ENCODE assay signal across 10 cellular contexts in the genomic region with DNA sequence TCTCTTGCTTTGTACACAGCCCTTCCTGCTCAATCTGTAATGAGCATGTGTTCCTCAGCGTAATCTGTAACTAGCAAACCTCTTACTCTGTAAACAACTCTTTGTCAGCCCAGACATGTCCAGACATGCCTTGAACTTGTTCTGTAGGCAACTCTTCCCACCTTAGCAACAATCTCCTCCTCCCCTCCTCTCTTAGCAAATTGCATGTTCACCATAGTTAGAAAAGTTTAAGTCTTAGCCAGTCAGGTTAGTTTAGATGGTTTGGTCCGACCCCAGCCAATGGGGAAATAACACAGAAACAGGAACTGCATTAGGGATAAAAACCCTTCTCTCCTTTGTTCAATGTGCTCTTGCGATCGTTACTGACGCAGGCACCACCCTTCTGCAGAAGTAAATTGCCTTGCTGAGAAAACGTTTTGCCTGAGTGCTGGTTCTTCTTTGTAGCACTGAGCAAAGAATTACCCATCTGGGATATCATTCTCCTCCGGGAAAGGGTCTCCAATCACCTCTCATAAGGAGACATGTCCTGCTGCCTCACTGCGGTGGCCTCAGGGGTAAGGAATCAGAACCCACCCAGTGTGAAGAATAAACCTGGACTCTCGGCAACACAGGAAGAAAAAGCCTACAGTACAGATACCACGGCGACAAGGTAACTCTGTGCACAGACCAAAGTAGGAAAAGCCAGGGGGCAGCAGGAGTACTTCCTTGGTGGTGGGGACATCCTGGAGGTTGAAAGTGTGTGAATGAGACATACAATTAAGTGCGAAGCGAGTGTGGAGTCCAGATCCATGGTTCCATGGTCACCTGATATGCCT. TPM values are rescaled to one million over a fixed set of nuclear protein-coding genes. Genes with fewer than 3 reads are reported as not detected.
A peak's percentile ranks its signal among the peaks of the same experiment; 100 is the strongest.
DNase-seq lines count a peak whose midpoint lies in the region; ATAC-seq and TF ChIP-seq lines count a peak whose summit lies in the region.
"Had no signal": no experiment of that assay in that cellular context is flagged by ENCODE, and none has a peak within 500 bp of the region (broad histone marks: within the 10 kb centered on the region; RNA-seq: fewer than 3 reads in every experiment).

No MANE protein-coding gene starts in this region.

- CTCF ChIA-PET in CD8-positive, alpha-beta T cell (lab: Charles Lee): interaction anchor here (1.0 to 1.4 kb wide), 2 partner anchors 10 to 135 kb away, joined by 3 read pairs; no protein-coding TSS in a partner anchor
- CTCF ChIA-PET in HEK293 (lab: Yijun Ruan, JAX) (interaction anchor here (0.7 kb wide), 1 partner anchor 248 kb away, joined by 3 read pairs; no protein-coding TSS in a partner anchor), Caco-2 (lab: Charles Lee) (no interaction called here)

- peaks cover 18% of the 10 kb centered on the region for H3K36me3 ChIP-seq in CD8-positive, alpha-beta T cell (ENCODE audit: insufficient read depth, low read length)
- H3K36me3 ChIP-seq in HEK293 (ENCODE audit: control insufficient read depth in 2 of 2, insufficient read depth in 1 of 2, low read length in 2 of 2): peaks cover 0 to 21% of the 10 kb centered on the region in 2 experiments; a peak in 1 of 3 replicates
- no peaks in the 10 kb centered on the region for H3K36me3 ChIP-seq in Caco-2 (ENCODE audit: control insufficient read depth, insufficient read depth, low read length)

- peaks cover 16% of the 10 kb centered on the region for H3K4me1 Mint-ChIP-seq in CD8-positive, alpha-beta T cell (ENCODE audit: low read depth)
- peaks cover 10% of the 10 kb centered on the region for H3K4me1 Mint-ChIP-seq in activated naive CD8-positive, alpha-beta T cell treated with anti-CD3 and anti-CD28 coated beads for 36 hours
- H3K4me1 Mint-ChIP-seq in Caco-2 (ENCODE audit: low read depth, unreplicated experiment): no peaks in the 10 kb centered on the region

- peaks cover 18% of the 10 kb centered on the region for H3K9me3 ChIP-seq in CD8-positive, alpha-beta T cell (ENCODE audit: low read length)
- H3K9me3 ChIP-seq in HEK293 (ENCODE audit: control insufficient read depth, insufficient read depth, low read depth, low read length) (no peaks in the 10 kb centered on the region), Caco-2 (no peaks in the 10 kb centered on the region; the same call in 1 of the 2 replicates)

- TF ChIP-seq CTCF in CD8-positive, alpha-beta T cell (IDR thresholded peaks at IDR 0.05): no peak
- no peak for TF ChIP-seq CTCF in HEK293 (tag by site-specific recombination; IDR thresholded peaks at IDR 0.05)
- no peak for TF ChIP-seq CTCF in Caco-2 (IDR thresholded peaks at IDR 0.05; ENCODE audit: insufficient read depth in 1 of 2, low read depth in 1 of 2, low read length in 1 of 2, severe bottlenecking in 1 of 2, unreplicated experiment in 1 of 2)

- BruUV-seq in Caco-2 (replicated peaks; lab: Mats Ljungman, UMichigan): no TSS peak

- no peak overlapping the region for H3K4me3 Mint-ChIP-seq in CD8-positive, alpha-beta T cell
- no peak overlapping the region for H3K4me3 Mint-ChIP-seq in activated naive CD8-positive, alpha-beta T cell treated with anti-CD3 and anti-CD28 coated beads for 36 hours
- H3K4me3 Mint-ChIP-seq in Caco-2 (ENCODE audit: unreplicated experiment): no peak overlapping the region

- H3K27me3 ChIP-seq in CD8-positive, alpha-beta T cell (ENCODE audit: insufficient read depth, low read length): no peaks in the 10 kb centered on the region
- H3K27me3 ChIP-seq in Caco-2 (replicated peaks; ENCODE audit: control insufficient read depth, insufficient read depth, low read length): no peaks in the 10 kb centered on the region

- POLR2A ChIA-PET in CD8-positive, alpha-beta T cell (lab: Charles Lee): no interaction called here
- POLR2A ChIA-PET in HEK293 (lab: Yijun Ruan, JAX): no interaction called here
- POLR2A ChIA-PET in Caco-2 (lab: Charles Lee): no interaction called here

- peak overlapping the region; percentile 47 for H3K27ac Mint-ChIP-seq in CD8-positive, alpha-beta T cell
- H3K27ac Mint-ChIP-seq in activated naive CD8-positive, alpha-beta T cell treated with anti-CD3 and anti-CD28 coated beads for 36 hours: peak overlapping the region; percentile 27
- H3K27ac Mint-ChIP-seq in Caco-2 (ENCODE audit: unreplicated experiment): no peak overlapping the region

- peaks cover 37% of the 10 kb centered on the region for H3K9me3 Mint-ChIP-seq in CD8-positive, alpha-beta T cell
- peaks cover 42% of the 10 kb centered on the region for H3K9me3 Mint-ChIP-seq in activated naive CD8-positive, alpha-beta T cell treated with anti-CD3 and anti-CD28 coated beads for 36 hours
- peaks cover 15% of the 10 kb centered on the region for H3K9me3 Mint-ChIP-seq in Caco-2 (ENCODE audit: unreplicated experiment)

- no peak for ATAC-seq in CD8-positive, alpha-beta T cell
- ATAC-seq in GM19452 (IDR thresholded peaks at IDR 0.05; ENCODE audit: unreplicated experiment): no peak

- DNase-seq in CD8-positive, alpha-beta T cell: no peak
- DNase-seq in activated naive CD8-positive, alpha-beta T cell treated with anti-CD3 and anti-CD28 coated beads for 36 hours: no peak
- DNase-seq in iris pigment epithelial cell (ENCODE audit: low read depth) (peak; percentile 77), cardiac septum (ENCODE audit: low spot score) (no peak), NCI-H526 (lab: John Stamatoyannopoulos, UW) (no peak), Caco-2 (no peak)
- DNase-seq: SK-N-SH, substantia nigra had no signal

- H3K27ac ChIP-seq in CD8-positive, alpha-beta T cell (ENCODE audit: low read depth, low read length): no peak overlapping the region
- H3K27ac ChIP-seq in HEK293 (ENCODE audit: extremely low read depth, low read depth, low read length): no peak overlapping the region

- peaks cover 56% of the 10 kb centered on the region for H3K36me3 Mint-ChIP-seq in CD8-positive, alpha-beta T cell
- H3K36me3 Mint-ChIP-seq in activated naive CD8-positive, alpha-beta T cell treated with anti-CD3 and anti-CD28 coated beads for 36 hours: peaks cover 63% of the 10 kb centered on the region
- H3K36me3 Mint-ChIP-seq in Caco-2 (ENCODE audit: insufficient read depth, unreplicated experiment): peaks cover 7% of the 10 kb centered on the region

- intact Hi-C loops in CD8-positive, alpha-beta T cell (cut with DNase I, micrococcal nuclease): loop anchor here (10.0 kb wide), 2 partner anchors 899 to 1229 kb away; partner anchors contain the start of gene NUS1 (in 1 of the 2)
- intact Hi-C loops in cardiac septum (cut with DNase I): no loop called here
- intact Hi-C loops in Caco-2 (cut with micrococcal nuclease; ENCODE audit: unreplicated experiment): no loop called here

- H3K4me3 ChIP-seq in CD8-positive, alpha-beta T cell (ENCODE audit: low read depth, low read length): no peak overlapping the region
- no peak overlapping the region for H3K4me3 ChIP-seq in HEK293 (ENCODE audit: low read depth, low read length)
- no peak overlapping the region for H3K4me3 ChIP-seq in Caco-2 (ENCODE audit: low read depth, low read length)

- H3K4me1 ChIP-seq in CD8-positive, alpha-beta T cell (ENCODE audit: insufficient read depth, low read length): no peaks in the 10 kb centered on the region
- H3K4me1 ChIP-seq in HEK293 (ENCODE audit: control insufficient read depth, insufficient read depth, low read length): no peaks in the 10 kb centered on the region
- H3K4me1 ChIP-seq in Caco-2: no peaks in the 10 kb centered on the region

- H3K27me3 Mint-ChIP-seq in CD8-positive, alpha-beta T cell (ENCODE audit: low read depth): no peaks in the 10 kb centered on the region
- H3K27me3 Mint-ChIP-seq in activated naive CD8-positive, alpha-beta T cell treated with anti-CD3 and anti-CD28 coated beads for 36 hours: no peaks in the 10 kb centered on the region
- no peaks in the 10 kb centered on the region for H3K27me3 Mint-ChIP-seq in Caco-2 (ENCODE audit: insufficient read depth, unreplicated experiment)

TF ChIP-seq in HEK293, 187 proteins besides CTCF, POLR2A, EP300 and RAD21 (continues in another document):
- peak; percentile 93 for TF ChIP-seq ZNF561 (tag by site-specific recombination; IDR thresholded peaks at IDR 0.05; ENCODE audit: borderline replicate concordance)
- TF ChIP-seq, protein P1, sequence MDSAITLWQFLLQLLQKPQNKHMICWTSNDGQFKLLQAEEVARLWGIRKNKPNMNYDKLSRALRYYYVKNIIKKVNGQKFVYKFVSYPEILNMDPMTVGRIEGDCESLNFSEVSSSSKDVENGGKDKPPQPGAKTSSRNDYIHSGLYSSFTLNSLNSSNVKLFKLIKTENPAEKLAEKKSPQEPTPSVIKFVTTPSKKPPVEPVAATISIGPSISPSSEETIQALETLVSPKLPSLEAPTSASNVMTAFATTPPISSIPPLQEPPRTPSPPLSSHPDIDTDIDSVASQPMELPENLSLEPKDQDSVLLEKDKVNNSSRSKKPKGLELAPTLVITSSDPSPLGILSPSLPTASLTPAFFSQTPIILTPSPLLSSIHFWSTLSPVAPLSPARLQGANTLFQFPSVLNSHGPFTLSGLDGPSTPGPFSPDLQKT (IDR thresholded peaks at IDR 0.05; ENCODE audit: borderline replicate concordance, low read depth, low read length): no peak

RNA-seq across cellular contexts. Expression of gene PLN, which starts 26.2 kb away (rescaled TPM):
- total RNA-seq in CD8-positive, alpha-beta T cell: not detected
- not detected for total RNA-seq in activated naive CD8-positive, alpha-beta T cell treated with anti-CD3 and anti-CD28 coated beads for 36 hours
- total RNA-seq in cardiac septum (2,070 TPM), Caco-2 (2022) (not detected in 2 replicates)

Comparison
In these comparisons a context has a peak if more than half of its experiments do, and no peak if none do; other contexts are left out.
1. RNA of gene PLN, which starts 26.2 kb away (total RNA-seq): 2,070 TPM in cardiac septum (single experiment); not detected in activated naive CD8-positive, alpha-beta T cell treated with anti-CD3 and anti-CD28 coated beads for 36 hours, not detected in CD8-positive, alpha-beta T cell and not detected in Caco-2; every median in the first group is over 1,000 times any median in the second.
2. intact Hi-C loops: an anchor here in CD8-positive, alpha-beta T cell (10.0 kb wide); none called in cardiac septum and Caco-2.